Comparison of ENCODE assay signal across 10 cellular contexts in the genomic region with DNA sequence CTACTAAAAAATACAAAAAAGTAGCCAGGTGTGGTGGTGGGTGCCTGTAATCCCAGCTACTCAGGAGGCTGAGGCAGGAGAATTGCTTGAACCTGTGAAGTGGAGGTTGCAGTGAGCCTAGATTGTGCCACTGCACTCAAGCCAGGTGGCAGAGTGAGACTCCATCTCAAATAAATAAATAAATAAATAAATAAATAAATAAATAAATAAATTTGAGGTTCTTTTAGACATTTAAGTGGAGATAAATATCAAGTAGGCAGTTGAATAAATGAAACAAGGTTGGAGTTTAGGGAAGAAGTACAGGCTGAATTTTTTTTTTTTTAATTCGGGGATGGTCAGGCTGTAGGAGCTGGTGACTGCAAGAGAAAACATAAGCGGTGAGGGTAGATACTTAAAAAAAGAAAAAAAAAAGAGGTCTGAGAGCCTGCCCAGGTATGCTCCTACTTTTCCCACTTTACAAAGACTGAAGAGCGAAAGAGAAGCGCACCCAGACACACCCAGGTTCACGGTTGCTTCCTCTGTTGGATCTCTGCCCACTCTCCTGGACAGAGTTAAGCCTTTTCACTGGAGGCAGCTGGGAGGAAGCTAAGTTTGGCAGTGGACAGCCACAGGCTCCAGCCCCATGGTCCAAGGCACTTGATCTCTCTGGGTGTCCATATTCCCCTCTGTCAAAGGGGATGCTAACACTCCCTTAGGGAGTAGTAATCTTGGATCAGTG.
DNase-seq lines count a peak whose midpoint lies in the region; ATAC-seq and TF ChIP-seq lines count a peak whose summit lies in the region.
"Had no signal": no experiment of that assay in that cellular context is flagged by ENCODE, and none has a peak within 500 bp of the region (broad histone marks: within the 10 kb centered on the region; RNA-seq: fewer than 3 reads in every experiment).

No MANE protein-coding gene starts in this region.

- H3K27me3 ChIP-seq in thoracic aorta (replicated peaks; ENCODE audit: insufficient read depth) (no peaks in the 10 kb centered on the region), gastroesophageal sphincter (peaks cover 98% of the 10 kb centered on the region)

- intact Hi-C loops in left ventricle myocardium superior (cut with micrococcal nuclease): no loop called here

- peak overlapping the region; percentile 47 for H3K4me3 Mint-ChIP-seq in activated naive CD8-positive, alpha-beta T cell treated with anti-CD3 and anti-CD28 coated beads, Interleukin-2, amount 10 ng/mL, durations not matched to agents 7 days and 5 days
- H3K4me3 Mint-ChIP-seq in activated naive CD8-positive, alpha-beta T cell treated with anti-CD3 and anti-CD28 coated beads for 36 hours: no peak overlapping the region
- peak overlapping the region in 2 of 10 donors; percentile 28 to 34 for H3K4me3 Mint-ChIP-seq in naive thymus-derived CD8-positive, alpha-beta T cell

- peaks cover 77% of the 10 kb centered on the region for H3K27me3 Mint-ChIP-seq in activated naive CD8-positive, alpha-beta T cell treated with anti-CD3 and anti-CD28 coated beads, Interleukin-2, amount 10 ng/mL, durations not matched to agents 7 days and 5 days
- peaks cover 96% of the 10 kb centered on the region for H3K27me3 Mint-ChIP-seq in activated naive CD8-positive, alpha-beta T cell treated with anti-CD3 and anti-CD28 coated beads for 36 hours
- peaks cover 45 to 94% (median 77%) of the 10 kb centered on the region in 5 donors for H3K27me3 Mint-ChIP-seq in naive thymus-derived CD8-positive, alpha-beta T cell

- TF ChIP-seq EP300 in gastroesophageal sphincter (IDR thresholded peaks at IDR 0.05): no peak

- TF ChIP-seq CTCF in thoracic aorta (IDR thresholded peaks at IDR 0.05): no peak
- no peak for TF ChIP-seq CTCF in gastroesophageal sphincter (IDR thresholded peaks at IDR 0.05)

- H3K27ac Mint-ChIP-seq in activated naive CD8-positive, alpha-beta T cell treated with anti-CD3 and anti-CD28 coated beads, Interleukin-2, amount 10 ng/mL, durations not matched to agents 7 days and 5 days: no peak overlapping the region
- no peak overlapping the region for H3K27ac Mint-ChIP-seq in activated naive CD8-positive, alpha-beta T cell treated with anti-CD3 and anti-CD28 coated beads for 36 hours
- no peak overlapping the region for H3K27ac Mint-ChIP-seq in naive thymus-derived CD8-positive, alpha-beta T cell

- H3K4me1 ChIP-seq in thoracic aorta (ENCODE audit: control insufficient read depth in 1 of 2, low read depth in 2 of 2) (peaks cover 3 to 10% of the 10 kb centered on the region in 2 donors), gastroesophageal sphincter (peaks cover 0 to 26% (median 5%) of the 10 kb centered on the region in 3 donors)

- POLR2A ChIA-PET in activated naive CD8-positive, alpha-beta T cell treated with anti-CD3 and anti-CD28 coated beads, Interleukin-2, amount 10 ng/mL, durations not matched to agents 7 days and 5 days (lab: Charles Lee): no interaction called here
- POLR2A ChIA-PET in naive thymus-derived CD8-positive, alpha-beta T cell (lab: Charles Lee): interaction anchor here (0.6 kb wide), 1 partner anchor 151 kb away, joined by 3 read pairs; no protein-coding TSS in a partner anchor

- no peak for TF ChIP-seq POLR2A in gastroesophageal sphincter (IDR thresholded peaks at IDR 0.05)

- H3K4me1 Mint-ChIP-seq in activated naive CD8-positive, alpha-beta T cell treated with anti-CD3 and anti-CD28 coated beads, Interleukin-2, amount 10 ng/mL, durations not matched to agents 7 days and 5 days: peaks cover 34% of the 10 kb centered on the region
- H3K4me1 Mint-ChIP-seq in activated naive CD8-positive, alpha-beta T cell treated with anti-CD3 and anti-CD28 coated beads for 36 hours: peaks cover 16% of the 10 kb centered on the region
- H3K4me1 Mint-ChIP-seq in naive thymus-derived CD8-positive, alpha-beta T cell: peaks cover 4 to 19% (median 15%) of the 10 kb centered on the region in 4 donors

- H3K4me3 ChIP-seq in thoracic aorta (peak overlapping the region; percentile 55), gastroesophageal sphincter (no peak overlapping the region)
- H3K4me3 ChIP-seq: PC-9 had no signal

- 43 to 46% methylated on average over 3 to 5 of the region's 5 CpGs for WGBS in gastroesophageal sphincter (ENCODE audit: low coverage in 1 of 2), 2 donors

- no peak for DNase-seq in activated naive CD8-positive, alpha-beta T cell treated with anti-CD3 and anti-CD28 coated beads, Interleukin-2, amount 10 ng/mL, durations not matched to agents 7 days and 5 days
- no peak for DNase-seq in activated naive CD8-positive, alpha-beta T cell treated with anti-CD3 and anti-CD28 coated beads for 36 hours
- DNase-seq in NCI-H748 treated with DMSO at 0.1 percent for 48 hours (lab: John Stamatoyannopoulos, UW) (peak; percentile 28), left ventricle myocardium superior (no peak), thoracic aorta (ENCODE audit: low spot score) (no peak)
- no peak for DNase-seq in naive thymus-derived CD8-positive, alpha-beta T cell
- DNase-seq: activated T-cell treated with anti-CD3 and anti-CD28 coated beads, Interleukin-2, amount 50 U/mL, for 4 hours had no signal

- H3K9me3 ChIP-seq in thoracic aorta (no peaks in the 10 kb centered on the region), gastroesophageal sphincter (no peaks in the 10 kb centered on the region)

- no peaks in the 10 kb centered on the region for H3K36me3 ChIP-seq in thoracic aorta
- no peaks in the 10 kb centered on the region for H3K36me3 ChIP-seq in gastroesophageal sphincter

- no peak for ATAC-seq in activated naive CD8-positive, alpha-beta T cell treated with anti-CD3 and anti-CD28 coated beads, Interleukin-2, amount 10 ng/mL, durations not matched to agents 7 days and 5 days (ENCODE audit: low read depth)
- ATAC-seq in left ventricle myocardium superior (peak; percentile 46), thoracic aorta (ENCODE audit: insufficient number of reproducible peaks, low FRiP score, low read depth) (no peak), GM19023 (IDR thresholded peaks at IDR 0.05; ENCODE audit: unreplicated experiment) (no peak), gastroesophageal sphincter (no peak)
- ATAC-seq in naive thymus-derived CD8-positive, alpha-beta T cell: no peak

- no peaks in the 10 kb centered on the region for H3K9me3 Mint-ChIP-seq in activated naive CD8-positive, alpha-beta T cell treated with anti-CD3 and anti-CD28 coated beads, Interleukin-2, amount 10 ng/mL, durations not matched to agents 7 days and 5 days
- H3K9me3 Mint-ChIP-seq in activated naive CD8-positive, alpha-beta T cell treated with anti-CD3 and anti-CD28 coated beads for 36 hours: peaks cover 3% of the 10 kb centered on the region
- peaks cover 0 to 6% (median 0%) of the 10 kb centered on the region in 9 donors for H3K9me3 Mint-ChIP-seq in naive thymus-derived CD8-positive, alpha-beta T cell
- H3K9me3 Mint-ChIP-seq: activated T-cell treated with anti-CD3 and anti-CD28 coated beads, Interleukin-2, amount 50 U/mL, for 4 hours had no signal

- H3K27ac ChIP-seq in thoracic aorta (no peak overlapping the region), gastroesophageal sphincter (no peak overlapping the region)
- H3K27ac ChIP-seq: PC-9 had no signal

- peaks cover 3% of the 10 kb centered on the region for H3K36me3 Mint-ChIP-seq in activated naive CD8-positive, alpha-beta T cell treated with anti-CD3 and anti-CD28 coated beads, Interleukin-2, amount 10 ng/mL, durations not matched to agents 7 days and 5 days
- H3K36me3 Mint-ChIP-seq in activated naive CD8-positive, alpha-beta T cell treated with anti-CD3 and anti-CD28 coated beads for 36 hours: peaks cover 5% of the 10 kb centered on the region
- H3K36me3 Mint-ChIP-seq in naive thymus-derived CD8-positive, alpha-beta T cell: peaks cover 0 to 10% (median 9%) of the 10 kb centered on the region in 3 donors
